ENCODE assay signal across 15 cellular contexts in genomic region chr1:93732514-93732913, GRCh38. TPM values are rescaled to one million over a fixed set of nuclear protein-coding genes. Genes with fewer than 3 reads are reported as not detected.
DNase-seq lines count a peak whose midpoint lies in the region; ATAC-seq, FAIRE-seq and TF ChIP-seq lines count a peak whose summit lies in the region.
"Had no signal": no experiment of that assay in that cellular context is flagged by ENCODE, and none has a peak within 500 bp of the region (broad histone marks: within the 10 kb centered on the region; RNA-seq: fewer than 3 reads in every experiment).

No MANE protein-coding gene starts in this region.

- WGBS in K562 (ENCODE audit: insufficient coverage, low coverage, missing lambda C conversion rate), result 0% methylated on average over 4 of the region's 4 CpGs
- WGBS in mesendoderm (ENCODE audit: extremely low coverage, insufficient coverage, low lambda C conversion rate), result no CpG with 5 or more reads among the region's 4 CpGs
- 62% methylated on average over 4 of the region's 4 CpGs for WGBS in right cardiac atrium

- no peak overlapping the region for H3K4me2 ChIP-seq in HCT116 (ENCODE audit: low read length)
- no peak overlapping the region for H3K4me2 ChIP-seq in K562 (ENCODE audit: insufficient read depth, low read length)
- no peak overlapping the region for H3K4me2 ChIP-seq in mesendoderm (ENCODE audit: low read length)

- RAD21 ChIA-PET in HCT116 (lab: Charles Lee; ENCODE audit: low non-redundant PET in 1 of 2, low total read pairs in 2 of 2, uncharacterized antibody in 2 of 2, unreplicated experiment in 2 of 2), result no interaction called here

- H3K27ac ChIP-seq in HCT116 (ENCODE audit: low read depth, low read length), result no peak overlapping the region
- no peak overlapping the region for H3K27ac ChIP-seq in K562 (ENCODE audit: extremely low read depth, low read depth, low read length)
- no peak overlapping the region for H3K27ac ChIP-seq in mesendoderm (ENCODE audit: low read depth, low read length)
- H3K27ac ChIP-seq in right cardiac atrium (ENCODE audit: low read length), result no peak overlapping the region
- H3K27ac ChIP-seq: HL-60 had no signal

- CTCF ChIA-PET in BJ (lab: Yijun Ruan, JAX), result interaction anchor here (4.3 kb wide), 1 partner anchor 8 kb away, joined by 33 read pairs; no protein-coding TSS in a partner anchor
- CTCF ChIA-PET in HCT116 (lab: Charles Lee), result no interaction called here
- CTCF ChIA-PET in K562 (lab: Yijun Ruan, JAX; ENCODE audit: low intra/inter-chr PET ratio), result no interaction called here

- 0 out of 2 replicates have a peak, but pooled peaks have one; percentile 11 for TF ChIP-seq CTCF in BJ (IDR thresholded peaks at IDR 0.05; ENCODE audit: insufficient read depth, low read depth, low read length)
- peak in 2 of 3 experiments; percentile 17 to 28; a peak in 3 of 6 replicates for TF ChIP-seq CTCF in HCT116 (IDR thresholded peaks at IDR 0.05 in 2 of 3, conservative IDR thresholded peaks at IDR 0.05 in 1 of 3; ENCODE audit: borderline replicate concordance in 1 of 3, insufficient read depth in 1 of 3, low read depth in 2 of 3, low read length in 2 of 3)
- peak; percentile 24 to 32 (median 28); a peak in 2 of 6 replicates for TF ChIP-seq CTCF in K562 (IDR thresholded peaks at IDR 0.05 in 2 of 3, conservative IDR thresholded peaks at IDR 0.05 in 1 of 3; ENCODE audit: insufficient read depth in 2 of 3, low read depth in 1 of 3, low read length in 3 of 3)

- FAIRE-seq in K562 (lab: Jason Lieb, UNC), result no peak

- no peak overlapping the region for H2BK5ac ChIP-seq in mesendoderm (ENCODE audit: low read length)

- TF ChIP-seq POLR2A in HCT116 (IDR thresholded peaks at IDR 0.05; ENCODE audit: borderline replicate concordance, extremely low read depth, insufficient read depth, insufficient read length), result no peak
- TF ChIP-seq POLR2A in K562 (conservative IDR thresholded peaks at IDR 0.05), result no peak

- intact Hi-C loops in HCT116 (cut with micrococcal nuclease), result no loop called here
- intact Hi-C loops in K562 (cut with micrococcal nuclease), result no loop called here
- intact Hi-C loops in right cardiac atrium (cut with DNase I), result no loop called here

- H3K27me3 ChIP-seq in BJ (ENCODE audit: control insufficient read depth, insufficient read depth, low read length), result no peaks in the 10 kb centered on the region; the same call in 1 of the 2 replicates
- no peaks in the 10 kb centered on the region for H3K27me3 ChIP-seq in HCT116 (ENCODE audit: insufficient read depth, low read length)
- peaks cover 20 to 44% of the 10 kb centered on the region in 2 experiments; a peak in 4 of 5 replicates for H3K27me3 ChIP-seq in K562 (ENCODE audit: control insufficient read depth in 2 of 2, insufficient read depth in 2 of 2, low read length in 2 of 2)
- H3K27me3 ChIP-seq in mesendoderm (ENCODE audit: insufficient read depth, low read length, poor library complexity), result no peaks in the 10 kb centered on the region
- no peaks in the 10 kb centered on the region for H3K27me3 ChIP-seq in right cardiac atrium (ENCODE audit: control insufficient read depth, insufficient read depth)
- H3K27me3 ChIP-seq: MG63 had no signal

- TF ChIP-seq RAD21 in HCT116 (IDR thresholded peaks at IDR 0.05; ENCODE audit: low read depth), result no peak
- peak in 1 of 2 experiments; percentile 10; a peak in 1 of 4 replicates for TF ChIP-seq RAD21 in K562 (CRISPR knock-in tag; conservative IDR thresholded peaks at IDR 0.05 in 1 of 2, IDR thresholded peaks at IDR 0.05 in 1 of 2)

- in situ Hi-C loops in K562 (cut with MboI), result loop anchor here (10.0 kb wide), 1 partner anchor 98 kb away; no protein-coding TSS in a partner anchor

- H3K18ac ChIP-seq in mesendoderm (ENCODE audit: low read length), result no peak overlapping the region

- H3K36me3 ChIP-seq in BJ (ENCODE audit: control insufficient read depth, insufficient read depth, low read length) (no peaks in the 10 kb centered on the region), HCT116 (ENCODE audit: control insufficient read depth in 1 of 2, insufficient read depth in 2 of 2, low read length in 2 of 2) (no peaks in the 10 kb centered on the region), K562 (ENCODE audit: control insufficient read depth, insufficient read depth, low read length) (no peaks in the 10 kb centered on the region), mesendoderm (ENCODE audit: control insufficient read depth, insufficient read depth, low read length) (no peaks in the 10 kb centered on the region)
- H3K36me3 ChIP-seq: MG63 had no signal

- H4K5ac ChIP-seq in mesendoderm (ENCODE audit: low read length), result no peak overlapping the region

- H3K9me2 ChIP-seq in HCT116 (ENCODE audit: insufficient read depth), result no peaks in the 10 kb centered on the region

- BruUV-seq in HCT116 (replicated peaks; lab: Mats Ljungman, UMichigan), result no TSS peak
- no TSS peak for BruUV-seq in K562 (replicated peaks; lab: Mats Ljungman, UMichigan)

- H4K8ac ChIP-seq in mesendoderm (ENCODE audit: low read depth, low read length), result no peak overlapping the region

- H3K56ac ChIP-seq in mesendoderm (ENCODE audit: low read length), result no peak overlapping the region

- no peaks in the 10 kb centered on the region for H3K9me1 ChIP-seq in K562 (ENCODE audit: control insufficient read depth, insufficient read depth, low read length)

- H2AFZ ChIP-seq in HCT116 (ENCODE audit: low read depth, low read length, poor library complexity, severe bottlenecking), result no peak overlapping the region
- H2AFZ ChIP-seq in K562 (ENCODE audit: low read depth, low read length), result no peak overlapping the region

- H3K4me1 ChIP-seq in HCT116 (ENCODE audit: control insufficient read depth in 1 of 2, insufficient read depth in 2 of 2, low read length in 2 of 2), result peaks cover 2 to 64% of the 10 kb centered on the region in 2 experiments
- H3K4me1 ChIP-seq in K562 (replicated peaks in 1 of 2; ENCODE audit: control insufficient read depth in 2 of 2, insufficient read depth in 2 of 2, low read length in 2 of 2), result no peaks in the 10 kb centered on the region
- peaks cover 2% of the 10 kb centered on the region for H3K4me1 ChIP-seq in mesendoderm (ENCODE audit: control insufficient read depth, low read depth, low read length)
- peaks cover 4% of the 10 kb centered on the region for H3K4me1 ChIP-seq in right cardiac atrium (ENCODE audit: control insufficient read depth, insufficient read depth, low read length)

- ATAC-seq in HCT116 (no peak), K562 (peak; percentile 47; the same call in 1 of the 3 replicates), right cardiac atrium (no peak)
- ATAC-seq: activated CD4-positive, alpha-beta T cell treated with anti-CD3 and anti-CD28 coated beads for 36 hours; CD8-positive, alpha-beta T cell; natural killer cell had no signal

- H3K9ac ChIP-seq in HCT116 (ENCODE audit: low read length) (no peak overlapping the region), K562 (ENCODE audit: insufficient read depth in 1 of 2, low read depth in 2 of 2, low read length in 2 of 2) (no peak overlapping the region), mesendoderm (ENCODE audit: low read length) (no peak overlapping the region)

- H3K23ac ChIP-seq in mesendoderm (ENCODE audit: low read length), result no peak overlapping the region

- H4K20me1 ChIP-seq in HCT116 (ENCODE audit: insufficient read depth), result no peaks in the 10 kb centered on the region
- 0 out of 2 replicates have a peak, but pooled peaks cover 4% of the 10 kb centered on the region for H4K20me1 ChIP-seq in K562 (replicated peaks; ENCODE audit: control insufficient read depth, insufficient read depth, low read length)

- H3K79me1 ChIP-seq in mesendoderm (ENCODE audit: low read length), result no peaks in the 10 kb centered on the region

- no peak overlapping the region for H2AK5ac ChIP-seq in mesendoderm (ENCODE audit: low read length)

- no peak overlapping the region for H2BK15ac ChIP-seq in mesendoderm (replicated peaks; ENCODE audit: low read depth)

- DNase-seq in BJ (ENCODE audit: low read depth) (no peak), HCT116 (ENCODE audit: low read depth, low spot score) (no peak), K562 (ENCODE audit: extremely low read depth in 1 of 4, low spot score in 3 of 4) (no peak), mesendoderm (peak; percentile 51), Kasumi-1 (lab: John Stamatoyannopoulos, UW) (no peak), SKM-1 (lab: John Stamatoyannopoulos, UW; ENCODE audit: unreplicated experiment) (no peak), right cardiac atrium (no peak), H4 (ENCODE audit: low spot score) (no peak)
- DNase-seq: activated CD4-positive, alpha-beta T cell treated with anti-CD3 and anti-CD28 coated beads for 36 hours; anterior cingulate cortex; CD8-positive, alpha-beta T cell; effector CD8-positive, alpha-beta T cell; MG63; natural killer cell had no signal

- POLR2A ChIA-PET in BJ (lab: Charles Lee) (no interaction called here), HCT116 (lab: Charles Lee) (no interaction called here), K562 (lab: Yijun Ruan, JAX) (interaction anchor here (1.0 kb wide), 1 partner anchor 19 kb away, joined by 3 read pairs; no protein-coding TSS in a partner anchor)

- no peak overlapping the region for H3K4me3 ChIP-seq in BJ (ENCODE audit: low read depth, low read length)
- no peak overlapping the region for H3K4me3 ChIP-seq in HCT116 (replicated peaks in 1 of 2; ENCODE audit: low read depth in 1 of 2, low read length in 2 of 2)
- no peak overlapping the region for H3K4me3 ChIP-seq in K562
- H3K4me3 ChIP-seq in mesendoderm (ENCODE audit: low read length), result no peak overlapping the region
- no peak overlapping the region for H3K4me3 ChIP-seq in right cardiac atrium (ENCODE audit: low read length)
- H3K4me3 ChIP-seq: MG63 had no signal

- no peak for TF ChIP-seq EP300 in K562 (IDR thresholded peaks at IDR 0.05; ENCODE audit: low read length)

- H3K79me2 ChIP-seq in HCT116 (ENCODE audit: insufficient read depth, low read length) (no peaks in the 10 kb centered on the region), K562 (ENCODE audit: control insufficient read depth, insufficient read depth, low read length) (no peaks in the 10 kb centered on the region), mesendoderm (ENCODE audit: control insufficient read depth, insufficient read depth, low read length) (no peaks in the 10 kb centered on the region)

- no peak overlapping the region for H2BK120ac ChIP-seq in mesendoderm (ENCODE audit: low read depth, low read length)

- H3K9me3 ChIP-seq in HCT116 (ENCODE audit: control insufficient read depth in 1 of 2, insufficient read depth in 1 of 2, low read depth in 1 of 2, low read length in 2 of 2), result no peaks in the 10 kb centered on the region
- H3K9me3 ChIP-seq in K562 (replicated peaks; ENCODE audit: control insufficient read depth, insufficient read depth, low read depth, low read length), result no peaks in the 10 kb centered on the region
- no peaks in the 10 kb centered on the region for H3K9me3 ChIP-seq in right cardiac atrium (ENCODE audit: control insufficient read depth, low read length)

- no peak overlapping the region for H3K4ac ChIP-seq in mesendoderm (ENCODE audit: low read depth, low read length)

RNA-seq across cellular contexts. Expression of gene BCAR3, which starts 50.9 kb away (rescaled TPM):
- polyA plus RNA-seq in BJ (2011; rRNA removed) (22.2 and 31.7 TPM in 2 replicates), K562 (2011; rRNA removed) (1.8 and 2.0 TPM in 2 replicates), K562 (2014; fragmentation: Illumina TruSeq; extraction: Trizol) (3.2 and 3.6 TPM in 2 replicates), K562 (2014; fragmentation: Nextera tagmentation; extraction: Ambion mirVana) (1 to 10 TPM; 5.4 to 6.3 TPM), K562 (2014; rRNA removed) (4.0 and 5.4 TPM in 2 replicates), right cardiac atrium (10.1 TPM)
- polyA minus RNA-seq in BJ (2011; rRNA and poly(A)+ RNA removed), result 19.4 and 19.6 TPM in 2 replicates
- total RNA-seq in HCT116 (2021; ENCODE audit: unreplicated experiment) (24.5 TPM), K562 (2014; rRNA removed) (2.8 and 4.2 TPM in 2 replicates), K562 (2014; rRNA removed; fragmentation: Illumina TruSeq; extraction: Trizol) (4.8 and 6.9 TPM in 2 replicates), K562 (2015; rRNA removed; fragmentation: Illumina TruSeq; extraction: Trizol) (2.1 and 2.8 TPM in 2 replicates), K562 (2021) (3.6 and 3.8 TPM in 2 replicates), right cardiac atrium (10 to 100 TPM; 12.5 to 17.4 (median 15.0) TPM)
- 43.6 and 47.9 TPM in 2 replicates for polyA plus RNA-seq in HCT116 (2012)
- 0.93 and 1.4 TPM in 2 replicates for total RNA-seq in K562 (2011; cell fraction: chromatin; rRNA removed; ENCODE audit: low replicate concordance)
- total RNA-seq in K562 (2011; cell fraction: nucleolus; rRNA removed), result 1.2 and 1.3 TPM in 2 replicates
- total RNA-seq in K562 (2011; cell fraction: nucleoplasm; rRNA removed), result 0.73 and 1.5 TPM in 2 replicates
- 0.75 and 1.1 TPM in 2 replicates for polyA plus RNA-seq in K562 (2011; cell fraction: cytosol; rRNA removed)
- polyA plus RNA-seq in K562 (2011; cell fraction: nucleus; rRNA removed), result 0.97 and 1.2 TPM in 2 replicates
- 1.4 and 2.7 TPM in 2 replicates for polyA plus RNA-seq in K562 (2012)
- polyA minus RNA-seq in K562 (2011; rRNA and poly(A)+ RNA removed), result 0.60 and 1.4 TPM in 2 replicates
- 0.57 and 3.0 TPM in 2 replicates for polyA minus RNA-seq in K562 (2011; cell fraction: cytosol; rRNA and poly(A)+ RNA removed)
- 0.67 and 2.1 TPM in 2 replicates for polyA minus RNA-seq in K562 (2011; cell fraction: nucleus; rRNA and poly(A)+ RNA removed)
- 23.5 TPM for polyA plus RNA-seq in mesendoderm (2013, experiment 1 of 2)
- polyA plus RNA-seq in mesendoderm (2013, experiment 2 of 2), result 23.0 TPM
- 21.8 and 23.7 TPM in 2 replicates for total RNA-seq in H4 (2014; rRNA removed; shearing (Covaris generic))
